ENCODE assay signal across 8 cellular contexts in genomic region chr15:58331562-58331902, GRCh38.
DNase-seq lines count a peak whose midpoint lies in the region; ATAC-seq and TF ChIP-seq lines count a peak whose summit lies in the region.

No MANE protein-coding gene starts in this region.

- DNase-seq in AG04450 (ENCODE audit: low read depth, low spot score) (no peak), MM.1S (no peak), MCF 10A (ENCODE audit: unreplicated experiment) (no peak), DMS 273 treated with DMSO at 0.1 percent for 48 hours (lab: John Stamatoyannopoulos, UW) (no peak)
- no peak for DNase-seq in stimulated activated CD4-positive, alpha-beta T cell treated with anti-CD3 and anti-CD28 coated beads, Interleukin-2, amount 100 ng/mL, for 24 hours
- DNase-seq in activated CD4-positive, alpha-beta T cell treated with anti-CD3 and anti-CD28 coated beads, Interleukin-2, amount 50 U/mL, for 4 hours: no peak

- intact Hi-C loops in MCF 10A (cut with micrococcal nuclease): no loop called here

- TF ChIP-seq CTCF in AG04450 (IDR thresholded peaks at IDR 0.05; ENCODE audit: low read depth, low read length) (no peak), MM.1S (IDR thresholded peaks at IDR 0.05; ENCODE audit: low read length) (no peak), MCF 10A (IDR thresholded peaks at IDR 0.05; ENCODE audit: unreplicated experiment) (no peak)

- no peaks in the 10 kb centered on the region for H3K36me3 Mint-ChIP-seq in MCF 10A (ENCODE audit: insufficient read depth, unreplicated experiment)

- H3K4me1 Mint-ChIP-seq in MCF 10A (ENCODE audit: insufficient read depth, unreplicated experiment): peaks cover 32% of the 10 kb centered on the region

- H3K9ac ChIP-seq in MM.1S (ENCODE audit: low read length) (peak overlapping the region; percentile 50), mucosa of rectum (ENCODE audit: low read depth in 1 of 2, low read length in 2 of 2) (peak overlapping the region in 1 of 2 donors; percentile 62)

- no peaks in the 10 kb centered on the region for H3K79me2 ChIP-seq in MM.1S (ENCODE audit: low read length)

- no peaks in the 10 kb centered on the region for H3K9me3 Mint-ChIP-seq in MCF 10A (ENCODE audit: unreplicated experiment)

- H3K27ac ChIP-seq in AG04450 (ENCODE audit: low read depth, low read length) (peak overlapping the region; percentile 67), MM.1S (ENCODE audit: low read length) (peak overlapping the region; percentile 88), mucosa of rectum (ENCODE audit: low read depth in 2 of 2, low read length in 2 of 2) (peak overlapping the region; percentile 92 to 93)

- no peak for ATAC-seq in HG03457 (IDR thresholded peaks at IDR 0.05; ENCODE audit: unreplicated experiment)

- H3K9me2 ChIP-seq in MM.1S (replicated peaks; ENCODE audit: insufficient read depth, low read length): no peaks in the 10 kb centered on the region

- H3K36me3 ChIP-seq in MM.1S (replicated peaks; ENCODE audit: insufficient read depth, low read length) (no peaks in the 10 kb centered on the region), mucosa of rectum (ENCODE audit: control insufficient read depth in 2 of 2, insufficient read depth in 2 of 2, low read length in 2 of 2) (no peaks in the 10 kb centered on the region)

- TSS peak; percentile 53 for BruUV-seq in MCF 10A (replicated peaks; lab: Mats Ljungman, UMichigan)

- H2AFZ ChIP-seq in MM.1S (ENCODE audit: low read length): peak overlapping the region; percentile 13

- H3K4me3 ChIP-seq in AG04450 (ENCODE audit: low read depth, low read length) (peak overlapping the region; percentile 7; the same call in 1 of the 2 replicates), MM.1S (ENCODE audit: low read length) (peak overlapping the region; percentile 9; the same call in 1 of the 2 replicates), mucosa of rectum (ENCODE audit: low read length in 2 of 2) (no peak overlapping the region)

- H3K27me3 Mint-ChIP-seq in MCF 10A (ENCODE audit: insufficient read depth, unreplicated experiment): no peaks in the 10 kb centered on the region

- H3K4me1 ChIP-seq in MM.1S (ENCODE audit: low read length) (peaks cover 29% of the 10 kb centered on the region), mucosa of rectum (ENCODE audit: control insufficient read depth in 2 of 2, insufficient read depth in 2 of 2, low read length in 2 of 2) (peaks cover 26 to 40% of the 10 kb centered on the region in 2 donors)

- H3F3A ChIP-seq in MM.1S (ENCODE audit: insufficient read depth, low read length): peaks cover 20% of the 10 kb centered on the region

- peak overlapping the region; percentile 73 for H3K4me2 ChIP-seq in MM.1S (ENCODE audit: low read depth, low read length)

- peaks cover 4% of the 10 kb centered on the region; the same call in 1 of the 2 replicates for H3K9me3 ChIP-seq in AG04450 (ENCODE audit: control insufficient read depth, insufficient read depth, low read length)
- no peaks in the 10 kb centered on the region for H3K9me3 ChIP-seq in MM.1S (replicated peaks; ENCODE audit: insufficient read depth, low read length)
- no peaks in the 10 kb centered on the region for H3K9me3 ChIP-seq in mucosa of rectum (ENCODE audit: control insufficient read depth in 2 of 2, low read length in 2 of 2)

- H3K27ac Mint-ChIP-seq in MCF 10A (ENCODE audit: low read depth, unreplicated experiment): peak overlapping the region; percentile 96

- CTCF ChIA-PET in AG04450 (lab: Charles Lee): interaction anchor here (1.3 kb wide), 1 partner anchor 103 kb away, joined by 3 read pairs; no protein-coding TSS in a partner anchor
- CTCF ChIA-PET in MCF 10A (lab: Yijun Ruan, JAX): interaction anchor here (0.6 to 1.3 kb wide), 4 partner anchors 9 to 419 kb away, joined by 3 to 4 read pairs (median 3); no protein-coding TSS in a partner anchor

- peak overlapping the region; percentile 6 for H3K4me3 Mint-ChIP-seq in MCF 10A (ENCODE audit: unreplicated experiment)

- POLR2A ChIA-PET in AG04450 (lab: Yijun Ruan, JAX): interaction anchor here (0.7 to 3.1 kb wide), 9 partner anchors 12 to 439 kb away, joined by 3 to 25 read pairs (median 7); partner anchors contain the start of genes ADAM10 and MINDY2
- POLR2A ChIA-PET in MCF 10A (lab: Yijun Ruan, JAX): interaction anchor here (0.6 to 2.8 kb wide), 11 partner anchors 9 to 546 kb away, joined by 3 to 14 read pairs (median 5); partner anchors contain the start of gene MINDY2

- H3K27me3 ChIP-seq in AG04450 (ENCODE audit: control insufficient read depth, insufficient read depth, low read length): no peaks in the 10 kb centered on the region
- H3K27me3 ChIP-seq in MM.1S (replicated peaks; ENCODE audit: insufficient read depth, low read length): no peaks in the 10 kb centered on the region
- no peaks in the 10 kb centered on the region for H3K27me3 ChIP-seq in mucosa of rectum (ENCODE audit: control insufficient read depth in 2 of 2, insufficient read depth in 2 of 2, low read length in 2 of 2)

- no peaks in the 10 kb centered on the region for H4K20me1 ChIP-seq in MM.1S (ENCODE audit: insufficient read depth, low read length)

Comparison
In these comparisons a context has a peak if more than half of its experiments do, and no peak if none do; other contexts are left out.
1. H3K4me3 ChIP-seq: peak in AG04450 (single experiment) and MM.1S (single experiment); none in mucosa of rectum (0 of 2).
2. Peak in every context shown above with its lines, with median percentiles within 50 percentile points of each other: H3K27ac ChIP-seq.